8 cellular contexts compared by ENCODE assay signal in the genomic region with DNA sequence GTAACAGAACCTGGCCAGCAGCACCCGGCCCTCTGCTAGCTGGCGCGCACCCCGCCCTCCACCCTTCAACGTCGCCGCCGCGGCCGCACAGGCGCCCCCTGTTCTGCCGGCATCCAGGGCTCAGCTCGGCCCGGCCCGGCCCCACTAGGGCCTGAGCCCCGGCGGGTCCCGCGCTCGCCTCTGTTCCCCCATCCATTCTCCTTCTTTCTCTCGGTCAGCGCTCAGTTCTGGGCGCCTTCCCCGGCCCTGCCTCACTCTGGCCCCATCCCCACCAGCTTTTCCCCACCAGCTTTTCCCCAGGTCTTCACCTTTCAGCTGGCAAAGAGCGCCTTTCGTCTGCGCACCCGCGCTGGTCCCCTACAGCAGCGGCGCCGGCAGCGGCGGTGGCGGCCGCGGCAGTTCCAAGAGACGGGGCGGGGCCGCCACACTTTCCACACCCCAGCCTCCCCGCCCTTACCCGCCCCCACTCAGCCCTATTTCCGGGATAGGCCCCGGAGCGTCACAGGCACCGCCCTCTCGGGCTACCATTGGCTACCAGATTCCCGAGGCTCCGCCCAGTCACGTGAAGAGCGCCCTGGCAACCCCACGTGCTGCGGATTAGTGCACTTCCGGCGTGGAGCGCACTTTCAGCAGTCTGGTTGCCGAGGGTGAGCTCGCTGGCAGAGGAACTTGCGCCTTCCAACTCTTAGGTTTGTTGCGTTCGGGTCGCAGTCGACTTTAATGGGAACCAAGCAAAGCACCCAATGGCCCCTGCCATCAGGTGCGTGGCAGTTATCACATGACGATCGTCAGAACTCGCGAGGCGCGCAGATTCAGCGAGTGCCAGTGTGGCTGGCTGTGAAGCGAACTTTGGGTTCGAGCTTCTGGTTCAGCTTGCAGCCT. TPM values are rescaled to one million over a fixed set of nuclear protein-coding genes. Genes with fewer than 3 reads are reported as not detected.
DNase-seq lines count a peak whose midpoint lies in the region; ATAC-seq, FAIRE-seq and TF ChIP-seq lines count a peak whose summit lies in the region.

A gene (minus strand): TSS at position 403 of the 882 bp plus-strand sequence. CDS start 831 bp downstream, outside the sequence.

- peak within 1 kb of the TSS; percentile 58 for H3K4me3 ChIP-seq in Jurkat, Clone E6-1 (ENCODE audit: low read length)
- H3K4me3 ChIP-seq in fibroblast of pulmonary artery (replicated peaks; ENCODE audit: low read depth, low read length): peak within 1 kb of the TSS; percentile 71

- no peak for FAIRE-seq in RCC 7860 (lab: Jason Lieb, UNC)

- intact Hi-C loops in activated T-helper 1 cell treated with anti-CD3 and anti-CD28 coated beads, Interleukin-12 subunit alpha, Interleukin-12 subunit beta, Interleukin-2, Interleukin-4 antibody, amounts not matched to agents 30 ng/mL and 10 ng/mL and 1 ng/mL, durations not matched to agents 14 hours and 24 hours and 36 hours (cut with micrococcal nuclease): loop anchor here (1.0 to 10.0 kb wide), 7 partner anchors 38 to 1846 kb away; a partner anchor contains a TSS

- peaks cover 24% of the 10 kb centered on the region for H3K4me1 Mint-ChIP-seq in activated T-helper 1 cell treated with anti-CD3 and anti-CD28 coated beads, Interleukin-12 subunit alpha, Interleukin-12 subunit beta, Interleukin-2, Interleukin-4 antibody, amounts not matched to agents 30 ng/mL and 10 ng/mL and 1 ng/mL, durations not matched to agents 14 hours and 24 hours and 36 hours (ENCODE audit: low read depth)
- peaks cover 17 to 22% of the 10 kb centered on the region in 2 donors for H3K4me1 Mint-ChIP-seq in natural killer cell treated with Interleukin-12 subunit alpha and Interleukin-12 subunit beta and Interleukin-15 and Interleukin-18, amount 100 ng/mL, for 72 hours (ENCODE audit: low read depth in 2 of 2)

- ATAC-seq in GM21723 (IDR thresholded peaks at IDR 0.05; ENCODE audit: unreplicated experiment): peak; percentile 94
- peak; percentile 98 to 99 for ATAC-seq in natural killer cell treated with Interleukin-12 subunit alpha and Interleukin-12 subunit beta and Interleukin-15 and Interleukin-18, amount 100 ng/mL, for 72 hours

- peaks cover 12% of the 10 kb centered on the region for H3K27me3 Mint-ChIP-seq in activated T-helper 1 cell treated with anti-CD3 and anti-CD28 coated beads, Interleukin-12 subunit alpha, Interleukin-12 subunit beta, Interleukin-2, Interleukin-4 antibody, amounts not matched to agents 30 ng/mL and 10 ng/mL and 1 ng/mL, durations not matched to agents 14 hours and 24 hours and 36 hours (ENCODE audit: insufficient read depth)
- peaks cover 0 to 3% of the 10 kb centered on the region in 2 donors for H3K27me3 Mint-ChIP-seq in natural killer cell treated with Interleukin-12 subunit alpha and Interleukin-12 subunit beta and Interleukin-15 and Interleukin-18, amount 100 ng/mL, for 72 hours

- H3K9me3 Mint-ChIP-seq in activated T-helper 1 cell treated with anti-CD3 and anti-CD28 coated beads, Interleukin-12 subunit alpha, Interleukin-12 subunit beta, Interleukin-2, Interleukin-4 antibody, amounts not matched to agents 30 ng/mL and 10 ng/mL and 1 ng/mL, durations not matched to agents 14 hours and 24 hours and 36 hours: peaks cover 9% of the 10 kb centered on the region
- H3K9me3 Mint-ChIP-seq in natural killer cell treated with Interleukin-12 subunit alpha and Interleukin-12 subunit beta and Interleukin-15 and Interleukin-18, amount 100 ng/mL, for 72 hours: peaks cover 3% of the 10 kb centered on the region

- TF ChIP-seq CTCF in fibroblast of pulmonary artery (IDR thresholded peaks at IDR 0.05; ENCODE audit: low read length, missing control alignments): no peak

- peak; percentile 97 for DNase-seq in DMS153 treated with DMSO at 0.1 percent for 48 hours (lab: John Stamatoyannopoulos, UW; ENCODE audit: unreplicated experiment)
- peak; percentile 85 for DNase-seq in Jurkat, Clone E6-1 (ENCODE audit: low read depth, low spot score)
- peak; percentile 92 for DNase-seq in RCC 7860 (ENCODE audit: low spot score)
- peak; percentile 88 for DNase-seq in activated T-helper 1 cell treated with anti-CD3 and anti-CD28 coated beads, Interleukin-12 subunit alpha, Interleukin-12 subunit beta, Interleukin-2, Interleukin-4 antibody, amounts not matched to agents 30 ng/mL and 10 ng/mL and 1 ng/mL, durations not matched to agents 14 hours and 24 hours and 36 hours (ENCODE audit: low spot score)
- DNase-seq in fibroblast of pulmonary artery (ENCODE audit: low read depth): peak; percentile 97
- DNase-seq in natural killer cell treated with Interleukin-12 subunit alpha and Interleukin-12 subunit beta and Interleukin-15 and Interleukin-18, amount 100 ng/mL, for 72 hours (ENCODE audit: low spot score): peak; percentile 95
- DNase-seq in stimulated activated naive CD4-positive, alpha-beta T cell (lab: John Stamatoyannopoulos, UW): peak; percentile 92 to 96 (median 94)

- peak within 1 kb of the TSS; percentile 85 for H3K27ac Mint-ChIP-seq in activated T-helper 1 cell treated with anti-CD3 and anti-CD28 coated beads, Interleukin-12 subunit alpha, Interleukin-12 subunit beta, Interleukin-2, Interleukin-4 antibody, amounts not matched to agents 30 ng/mL and 10 ng/mL and 1 ng/mL, durations not matched to agents 14 hours and 24 hours and 36 hours
- peak within 1 kb of the TSS; percentile 79 to 81 for H3K27ac Mint-ChIP-seq in natural killer cell treated with Interleukin-12 subunit alpha and Interleukin-12 subunit beta and Interleukin-15 and Interleukin-18, amount 100 ng/mL, for 72 hours

- H3K36me3 Mint-ChIP-seq in activated T-helper 1 cell treated with anti-CD3 and anti-CD28 coated beads, Interleukin-12 subunit alpha, Interleukin-12 subunit beta, Interleukin-2, Interleukin-4 antibody, amounts not matched to agents 30 ng/mL and 10 ng/mL and 1 ng/mL, durations not matched to agents 14 hours and 24 hours and 36 hours (ENCODE audit: low read depth): peaks cover 1% of the 10 kb centered on the region
- H3K36me3 Mint-ChIP-seq in natural killer cell treated with Interleukin-12 subunit alpha and Interleukin-12 subunit beta and Interleukin-15 and Interleukin-18, amount 100 ng/mL, for 72 hours: no peaks in the 10 kb centered on the region

- peak within 1 kb of the TSS; percentile 96 for H3K4me3 Mint-ChIP-seq in activated T-helper 1 cell treated with anti-CD3 and anti-CD28 coated beads, Interleukin-12 subunit alpha, Interleukin-12 subunit beta, Interleukin-2, Interleukin-4 antibody, amounts not matched to agents 30 ng/mL and 10 ng/mL and 1 ng/mL, durations not matched to agents 14 hours and 24 hours and 36 hours
- H3K4me3 Mint-ChIP-seq in natural killer cell treated with Interleukin-12 subunit alpha and Interleukin-12 subunit beta and Interleukin-15 and Interleukin-18, amount 100 ng/mL, for 72 hours: peak within 1 kb of the TSS; percentile 93

RNA-seq across cellular contexts. Expression of the gene that starts here (rescaled TPM):
- polyA plus RNA-seq in Jurkat, Clone E6-1 (2012; ENCODE audit: insufficient read depth, insufficient read length): 8.9 TPM
- 8.1 and 10.5 TPM in 2 replicates for total RNA-seq in activated T-helper 1 cell treated with anti-CD3 and anti-CD28 coated beads, Interleukin-12 subunit alpha, Interleukin-12 subunit beta, Interleukin-2, Interleukin-4 antibody, amounts not matched to agents 30 ng/mL and 10 ng/mL and 1 ng/mL, durations not matched to agents 14 hours and 24 hours and 36 hours
- 1 to 10 TPM; 5.7 to 8.7 TPM for total RNA-seq in natural killer cell treated with Interleukin-12 subunit alpha and Interleukin-12 subunit beta and Interleukin-15 and Interleukin-18, amount 100 ng/mL, for 72 hours

Comparison
In these comparisons a context has a peak if more than half of its experiments do, and no peak if none do; other contexts are left out.
1. Peak in every context shown above with its lines: DNase-seq, ATAC-seq and H3K4me3 ChIP-seq.